In genomic region chr4:156169011-156169410, GRCh38 we compare ENCODE assay signal across 10 cellular contexts.
A peak's percentile ranks its signal among the peaks of the same experiment; 100 is the strongest.
DNase-seq lines count a peak whose midpoint lies in the region; ATAC-seq and TF ChIP-seq lines count a peak whose summit lies in the region.
"Had no signal": no experiment of that assay in that cellular context is flagged by ENCODE, and none has a peak within 500 bp of the region (broad histone marks: within the 10 kb centered on the region; RNA-seq: fewer than 3 reads in every experiment).

No MANE protein-coding gene starts in this region.

- H3K27ac Mint-ChIP-seq in GM23338, result no peak overlapping the region
- H3K27ac Mint-ChIP-seq in brain, result peak overlapping the region in 3 of 5 experiments; percentile 16 to 74 (median 46)
- H3K27ac Mint-ChIP-seq: T-helper 1 cell treated with Interleukin-12 subunit alpha and Interleukin-12 subunit beta and Interleukin-4 antibody, amounts not matched to agents 30 μg/mL and 1 μg/mL, for 36 hours had no signal

- TF ChIP-seq CTCF in GM23338 (conservative IDR thresholded peaks at IDR 0.05; ENCODE audit: low read depth in 2 of 2) (peak; percentile 69 to 88), brain (conservative IDR thresholded peaks at IDR 0.05) (peak; percentile 60 to 71), left lung (IDR thresholded peaks at IDR 0.05) (peak in 1 of 2 donors; percentile 31)

- H3K27ac ChIP-seq in GM23338 (ENCODE audit: low read depth) (no peak overlapping the region), left lung (no peak overlapping the region)

- no peak overlapping the region for H2AFZ ChIP-seq in GM23338

- H3K27me3 Mint-ChIP-seq in GM23338 (ENCODE audit: insufficient read depth, low read depth, poor library complexity) (peaks cover 3% of the 10 kb centered on the region), brain (no peaks in the 10 kb centered on the region)

- ATAC-seq in GM23338, result peak; percentile 91
- ATAC-seq in left lung, result peak; percentile 92
- no peak for ATAC-seq in stimulated activated naive CD8-positive, alpha-beta T cell treated with anti-CD3 and anti-CD28 coated beads, Interleukin-15, Interleukin-2, amounts not matched to agents 100 U/mL and 50 U/mL, for 24 hours

- no peaks in the 10 kb centered on the region for H4K20me1 ChIP-seq in GM23338 (replicated peaks; ENCODE audit: insufficient read depth)

- H3K9me3 ChIP-seq in left lung, result no peaks in the 10 kb centered on the region

- H3K79me2 ChIP-seq in GM23338 (replicated peaks; ENCODE audit: insufficient read depth), result no peaks in the 10 kb centered on the region

- H3K4me3 Mint-ChIP-seq in GM23338, result no peak overlapping the region
- no peak overlapping the region for H3K4me3 Mint-ChIP-seq in brain
- H3K4me3 Mint-ChIP-seq: T-helper 1 cell treated with Interleukin-12 subunit alpha and Interleukin-12 subunit beta and Interleukin-4 antibody, amounts not matched to agents 30 μg/mL and 1 μg/mL, for 36 hours had no signal

- DNase-seq in Daoy (ENCODE audit: low read depth) (peak; percentile 75), GM23338 (ENCODE audit: low spot score) (peak; percentile 73), NCI-H2081 treated with DMSO at 0.1 percent for 48 hours (lab: John Stamatoyannopoulos, UW) (peak; percentile 4), left lung (peak in 1 of 2 donors; percentile 43), GF-D8 (lab: John Stamatoyannopoulos, UW) (no peak), SK-N-DZ (ENCODE audit: low spot score) (no peak)
- no peak for DNase-seq in stimulated activated naive CD8-positive, alpha-beta T cell treated with anti-CD3 and anti-CD28 coated beads, Interleukin-15, Interleukin-2, amounts not matched to agents 100 U/mL and 50 U/mL, for 24 hours

- H3K9me3 Mint-ChIP-seq in GM23338 (no peaks in the 10 kb centered on the region), brain (peaks cover 0 to 5% (median 0%) of the 10 kb centered on the region in 5 experiments)
- H3K9me3 Mint-ChIP-seq: T-helper 1 cell treated with Interleukin-12 subunit alpha and Interleukin-12 subunit beta and Interleukin-4 antibody, amounts not matched to agents 30 μg/mL and 1 μg/mL, for 36 hours had no signal

- no peaks in the 10 kb centered on the region for H3F3A ChIP-seq in GM23338 (replicated peaks; ENCODE audit: low read depth)

- H3K4me2 ChIP-seq in GM23338, result no peak overlapping the region

- H3K36me3 Mint-ChIP-seq in GM23338 (ENCODE audit: low read depth), result no peaks in the 10 kb centered on the region
- H3K36me3 Mint-ChIP-seq in brain, result no peaks in the 10 kb centered on the region

- H3K4me1 ChIP-seq in GM23338 (ENCODE audit: insufficient read depth) (peaks cover 12% of the 10 kb centered on the region; the same call in 1 of the 2 replicates), left lung (no peaks in the 10 kb centered on the region)

- H3K36me3 ChIP-seq in GM23338 (ENCODE audit: insufficient read depth) (no peaks in the 10 kb centered on the region), left lung (no peaks in the 10 kb centered on the region)

- intact Hi-C loops in left lung (cut with DNase I), result no loop called here

- H3K9me2 ChIP-seq in GM23338 (ENCODE audit: insufficient read depth), result no peaks in the 10 kb centered on the region

- H3K4me3 ChIP-seq in GM23338 (no peak overlapping the region), left lung (no peak overlapping the region)
- H3K4me3 ChIP-seq: skin epidermis had no signal

- H3K27me3 ChIP-seq in GM23338 (ENCODE audit: insufficient read depth) (no peaks in the 10 kb centered on the region), left lung (no peaks in the 10 kb centered on the region)

- H3K4me1 Mint-ChIP-seq in GM23338 (peaks cover 11% of the 10 kb centered on the region), brain (peaks cover 19% of the 10 kb centered on the region)

TF ChIP-seq in GM23338, 12 proteins besides CTCF, POLR2A, EP300 and RAD21:
- TF ChIP-seq JUNB (IDR thresholded peaks at IDR 0.05; ENCODE audit: unreplicated experiment), result no peak
- TF ChIP-seq POLR2AphosphoS5 (IDR thresholded peaks at IDR 0.05; ENCODE audit: low read depth), result no peak
- no peak for TF ChIP-seq EZH2phosphoT487 (IDR thresholded peaks at IDR 0.05; ENCODE audit: unreplicated experiment)
- TF ChIP-seq STAT1 (IDR thresholded peaks at IDR 0.05; ENCODE audit: unreplicated experiment), result no peak
- TF ChIP-seq ETS1 (IDR thresholded peaks at IDR 0.05), result no peak
- no peak for TF ChIP-seq ZNF331 (CRISPR knock-in tag; IDR thresholded peaks at IDR 0.05; ENCODE audit: low read depth)
- no peak for TF ChIP-seq CREB1 (CRISPR knock-in tag; IDR thresholded peaks at IDR 0.05; ENCODE audit: low read depth)

Comparison
In these comparisons a context has a peak if more than half of its experiments do, and no peak if none do; other contexts are left out.
1. DNase-seq: peak in Daoy (single experiment), GM23338 (single experiment) and NCI-H2081 treated with DMSO at 0.1 percent for 48 hours (single experiment); none in GF-D8 (single experiment), stimulated activated naive CD8-positive, alpha-beta T cell treated with anti-CD3 and anti-CD28 coated beads, Interleukin-15, Interleukin-2, amounts not matched to agents 100 U/mL and 50 U/mL, for 24 hours (single experiment) and SK-N-DZ (single experiment).